In genomic region chr1:71834570-71835441, GRCh38 we compare ENCODE assay signal across 14 cellular contexts.
A peak's percentile ranks its signal among the peaks of the same experiment; 100 is the strongest.
DNase-seq lines count a peak whose midpoint lies in the region; ATAC-seq and TF ChIP-seq lines count a peak whose summit lies in the region.
"Had no signal": no experiment of that assay in that cellular context is flagged by ENCODE, and none has a peak within 500 bp of the region (broad histone marks: within the 10 kb centered on the region; RNA-seq: fewer than 3 reads in every experiment).

No MANE protein-coding gene starts in this region.

- no peaks in the 10 kb centered on the region for H3K27me3 Mint-ChIP-seq in neural progenitor cell (ENCODE audit: insufficient read depth, low read depth)
- H3K27me3 Mint-ChIP-seq in chondrocyte (ENCODE audit: low read depth): no peaks in the 10 kb centered on the region

- H3K9me3 Mint-ChIP-seq in neural progenitor cell (no peaks in the 10 kb centered on the region), chondrocyte (ENCODE audit: low read depth) (no peaks in the 10 kb centered on the region)

- H3K4me3 Mint-ChIP-seq in neural progenitor cell (no peak overlapping the region), chondrocyte (ENCODE audit: unreplicated experiment) (no peak overlapping the region)

- no peaks in the 10 kb centered on the region for H3K27me3 ChIP-seq in neural progenitor cell
- H3K27me3 ChIP-seq in smooth muscle cell (ENCODE audit: low read depth): no peaks in the 10 kb centered on the region
- H3K27me3 ChIP-seq: BLaER1 had no signal

- WGBS in smooth muscle cell (ENCODE audit: low lambda C conversion rate): 84% methylated on average over 4 of the region's 4 CpGs

- H3K9ac ChIP-seq in neural progenitor cell (no peak overlapping the region), smooth muscle cell (ENCODE audit: low read depth) (no peak overlapping the region)
- H3K9ac ChIP-seq: BLaER1 had no signal

- H3K4me3 ChIP-seq in neural progenitor cell (no peak overlapping the region), smooth muscle cell (no peak overlapping the region)
- H3K4me3 ChIP-seq: BLaER1 had no signal

- H3K27ac ChIP-seq in neural progenitor cell (no peak overlapping the region), smooth muscle cell (ENCODE audit: low read depth) (no peak overlapping the region)
- H3K27ac ChIP-seq: BLaER1 had no signal

- peaks cover 4% of the 10 kb centered on the region for H3K4me1 ChIP-seq in neural progenitor cell
- no peaks in the 10 kb centered on the region for H3K4me1 ChIP-seq in smooth muscle cell (ENCODE audit: low read depth)

- no peak overlapping the region for H2AFZ ChIP-seq in neural progenitor cell (replicated peaks)
- H2AFZ ChIP-seq in smooth muscle cell (ENCODE audit: low read depth): no peak overlapping the region

- DNase-seq in COR-L47 (lab: John Stamatoyannopoulos, UW) (peak; percentile 6), NCI-H748 (lab: John Stamatoyannopoulos, UW; ENCODE audit: unreplicated experiment) (peak; percentile 65), Right ventricle myocardium superior (peak; percentile 40), neural progenitor cell (ENCODE audit: low spot score) (no peak), chondrocyte (ENCODE audit: low spot score) (no peak), left lobe of liver (ENCODE audit: low spot score) (no peak), smooth muscle cell (lab: John Stamatoyannopoulos, UW; ENCODE audit: unreplicated experiment) (no peak)
- DNase-seq: activated CD4-positive, CD25-positive, alpha-beta regulatory T cell; KG1; NCI-H345; SHP77 treated with DMSO at 0.1 percent for 48 hours; stimulated activated naive CD4-positive, alpha-beta T cell treated with Interleukin-2 at 50 U/mL for 16 hours had no signal

- no peaks in the 10 kb centered on the region for H3K79me2 ChIP-seq in neural progenitor cell (ENCODE audit: low read depth)
- H3K79me2 ChIP-seq in smooth muscle cell (ENCODE audit: low read depth): no peaks in the 10 kb centered on the region

- H3K4me1 Mint-ChIP-seq in neural progenitor cell (peaks cover under 1% of the 10 kb centered on the region), chondrocyte (ENCODE audit: low read depth) (no peaks in the 10 kb centered on the region)

- intact Hi-C loops in Right ventricle myocardium superior (cut with DNase I): no loop called here

- no peaks in the 10 kb centered on the region for H3K36me3 Mint-ChIP-seq in neural progenitor cell
- no peaks in the 10 kb centered on the region for H3K36me3 Mint-ChIP-seq in chondrocyte (ENCODE audit: low read depth)

- H3F3A ChIP-seq in neural progenitor cell (ENCODE audit: low read depth) (no peaks in the 10 kb centered on the region), smooth muscle cell (ENCODE audit: low read depth) (no peaks in the 10 kb centered on the region)

- H3K27ac Mint-ChIP-seq in neural progenitor cell (no peak overlapping the region), chondrocyte (ENCODE audit: unreplicated experiment) (no peak overlapping the region)

- H3K9me3 ChIP-seq in neural progenitor cell (ENCODE audit: low read depth) (no peaks in the 10 kb centered on the region), smooth muscle cell (replicated peaks; ENCODE audit: low read depth) (no peaks in the 10 kb centered on the region)
- H3K9me3 ChIP-seq: BLaER1 had no signal

- H3K36me3 ChIP-seq in neural progenitor cell (no peaks in the 10 kb centered on the region), smooth muscle cell (ENCODE audit: low read depth) (no peaks in the 10 kb centered on the region)
- H3K36me3 ChIP-seq: BLaER1 had no signal

- ATAC-seq in GM21619 (IDR thresholded peaks at IDR 0.05; ENCODE audit: unreplicated experiment): peak; percentile 9
- peak; percentile 79 for ATAC-seq in Right ventricle myocardium superior (ENCODE audit: poor library complexity)
- ATAC-seq in left lobe of liver: no peak

- no peak overlapping the region for H3K4me2 ChIP-seq in neural progenitor cell
- H3K4me2 ChIP-seq in smooth muscle cell: no peak overlapping the region
- H3K4me2 ChIP-seq: BLaER1 had no signal

- H4K20me1 ChIP-seq in neural progenitor cell (ENCODE audit: low read depth): no peaks in the 10 kb centered on the region
- no peaks in the 10 kb centered on the region for H4K20me1 ChIP-seq in smooth muscle cell (ENCODE audit: low read depth)
- H4K20me1 ChIP-seq: BLaER1 had no signal

- no peak for TF ChIP-seq CTCF in neural progenitor cell (IDR thresholded peaks at IDR 0.05)
- no peak for TF ChIP-seq CTCF in chondrocyte (IDR thresholded peaks at IDR 0.05)
- no peak for TF ChIP-seq CTCF in smooth muscle cell (IDR thresholded peaks at IDR 0.05; ENCODE audit: borderline replicate concordance, insufficient read depth, poor library complexity, severe bottlenecking)

Comparison
In these comparisons a context has a peak if more than half of its experiments do, and no peak if none do; other contexts are left out.
1. DNase-seq: peak in COR-L47 (single experiment), NCI-H748 (single experiment) and Right ventricle myocardium superior (single experiment); none in neural progenitor cell (single experiment), chondrocyte (single experiment), left lobe of liver (single experiment) and smooth muscle cell (single experiment).